In genomic region chr2:24814498-24814897, GRCh38 we compare ENCODE assay signal across 23 cellular contexts. TPM values are rescaled to one million over a fixed set of nuclear protein-coding genes. Genes with fewer than 3 reads are reported as not detected.
DNase-seq lines count a peak whose midpoint lies in the region; ATAC-seq, FAIRE-seq and TF ChIP-seq lines count a peak whose summit lies in the region.
"Had no signal": no experiment of that assay in that cellular context is flagged by ENCODE, and none has a peak within 500 bp of the region (broad histone marks: within the 10 kb centered on the region; RNA-seq: fewer than 3 reads in every experiment).

No MANE protein-coding gene starts in this region.

- WGBS in H1 (ENCODE audit: extremely low coverage in 1 of 2, insufficient coverage in 1 of 2, insufficient read length in 1 of 2, insufficient replicate concordance in 2 of 2, low coverage in 1 of 2, low lambda C conversion rate in 2 of 2, missing lambda C conversion rate in 1 of 2), 2 experiments, result 89% methylated on average over 4 of the region's 4 CpGs; no CpG with 5 or more reads in 1 of the 2 experiments

- no peak overlapping the region for H3K18ac ChIP-seq in H1 (ENCODE audit: extremely low read depth, low read length)

- no peak for ATAC-seq in activated CD8-positive, alpha-beta T cell treated with anti-CD3 and anti-CD28 coated beads, Interleukin-2, amount 10 ng/mL, durations not matched to agents 7 days and 5 days
- ATAC-seq in activated CD8-positive, alpha-beta T cell treated with anti-CD3 and anti-CD28 coated beads for 36 hours, result no peak
- ATAC-seq: HCT116 had no signal

- in situ Hi-C loops in HAP-1 (cut with MboI; ENCODE audit: low sequenced_read_pairs), result no loop called here

- TF ChIP-seq RAD21 in H1 (IDR thresholded peaks at IDR 0.05 in 1 of 2, conservative IDR thresholded peaks at IDR 0.05 in 1 of 2; ENCODE audit: low read depth in 2 of 2, low read length in 2 of 2), result no peak

- no peaks in the 10 kb centered on the region for H3K23me2 ChIP-seq in H1 (ENCODE audit: low read depth, low read length)

- no peak overlapping the region for H2BK5ac ChIP-seq in H1 (ENCODE audit: low read depth, low read length)

- no peak overlapping the region for H3K14ac ChIP-seq in H1 (ENCODE audit: insufficient read length)

- H3K9me3 ChIP-seq in H1 (ENCODE audit: insufficient read depth in 2 of 2, low read depth in 1 of 2, low read length in 1 of 2) (no peaks in the 10 kb centered on the region), HAP-1 (no peaks in the 10 kb centered on the region)
- H3K9me3 ChIP-seq: A549 had no signal

- CTCF ChIA-PET in activated CD8-positive, alpha-beta T cell treated with anti-CD3 and anti-CD28 coated beads, Interleukin-2, amount 10 ng/mL, durations not matched to agents 7 days and 5 days (lab: Charles Lee), result interaction anchor here (1.1 to 4.3 kb wide), 3 partner anchors 12 to 405 kb away, joined by 5 to 13 read pairs (median 5); no protein-coding TSS in a partner anchor
- CTCF ChIA-PET in activated CD8-positive, alpha-beta T cell treated with anti-CD3 and anti-CD28 coated beads for 36 hours (lab: Charles Lee), result interaction anchor here (2.3 to 5.1 kb wide), 2 partner anchors 12 to 405 kb away, joined by 11 to 26 read pairs; no protein-coding TSS in a partner anchor
- CTCF ChIA-PET in H1 (lab: Charles Lee; ENCODE audit: partially characterized antibody), result interaction anchor here (1.2 to 3.0 kb wide), 4 partner anchors 9 to 405 kb away, joined by 4 to 8 read pairs (median 4); no protein-coding TSS in a partner anchor
- CTCF ChIA-PET in activated naive CD4-positive, alpha-beta T cell treated with anti-CD3 and anti-CD28 coated beads, Interleukin-2, amount 10 ng/mL, durations not matched to agents 7 days and 5 days (lab: Charles Lee), result interaction anchor here (0.8 to 1.5 kb wide), 3 partner anchors 11 to 392 kb away, joined by 3 to 6 read pairs (median 4); no protein-coding TSS in a partner anchor

- H3K23ac ChIP-seq in H1 (ENCODE audit: insufficient read length), result no peak overlapping the region

- no peaks in the 10 kb centered on the region for H3K27me3 Mint-ChIP-seq in activated CD8-positive, alpha-beta T cell treated with anti-CD3 and anti-CD28 coated beads, Interleukin-2, amount 10 ng/mL, durations not matched to agents 7 days and 5 days (ENCODE audit: low read depth)
- no peaks in the 10 kb centered on the region for H3K27me3 Mint-ChIP-seq in activated CD8-positive, alpha-beta T cell treated with anti-CD3 and anti-CD28 coated beads for 36 hours
- H3K27me3 Mint-ChIP-seq in activated naive CD4-positive, alpha-beta T cell treated with anti-CD3 and anti-CD28 coated beads, Interleukin-2, amount 10 ng/mL, durations not matched to agents 7 days and 5 days, result no peaks in the 10 kb centered on the region
- H3K27me3 Mint-ChIP-seq: CD4-positive, alpha-beta memory T cell had no signal

- H3K4ac ChIP-seq in H1 (replicated peaks; ENCODE audit: insufficient read length, low read depth, low read length), result peak overlapping the region; percentile 14

- TF ChIP-seq EP300 in H1 (IDR thresholded peaks at IDR 0.05; ENCODE audit: borderline replicate concordance in 1 of 2, low read depth in 2 of 2, low read length in 2 of 2), result no peak

- no peak for FAIRE-seq in H1 (lab: Jason Lieb, UNC)
- FAIRE-seq: A549, GM12892, GM18507, H54, HepG2 had no signal

- H3K4me2 ChIP-seq in H1 (ENCODE audit: insufficient read depth in 1 of 2, low read depth in 2 of 2, low read length in 2 of 2), result no peak overlapping the region
- H3K4me2 ChIP-seq: A549 had no signal

- peaks cover 9% of the 10 kb centered on the region; the same call in 1 of the 2 replicates for H3K79me1 ChIP-seq in H1 (ENCODE audit: low read depth, low read length)

- H3K4me1 Mint-ChIP-seq in activated CD8-positive, alpha-beta T cell treated with anti-CD3 and anti-CD28 coated beads, Interleukin-2, amount 10 ng/mL, durations not matched to agents 7 days and 5 days (ENCODE audit: low read depth), result peaks cover 8% of the 10 kb centered on the region
- no peaks in the 10 kb centered on the region for H3K4me1 Mint-ChIP-seq in activated CD8-positive, alpha-beta T cell treated with anti-CD3 and anti-CD28 coated beads for 36 hours (ENCODE audit: low read depth)
- H3K4me1 Mint-ChIP-seq in activated naive CD4-positive, alpha-beta T cell treated with anti-CD3 and anti-CD28 coated beads, Interleukin-2, amount 10 ng/mL, durations not matched to agents 7 days and 5 days, result no peaks in the 10 kb centered on the region

- POLR2A ChIA-PET in activated CD8-positive, alpha-beta T cell treated with anti-CD3 and anti-CD28 coated beads, Interleukin-2, amount 10 ng/mL, durations not matched to agents 7 days and 5 days (lab: Charles Lee), result interaction anchor here (1.5 kb wide), 1 partner anchor 22 kb away, joined by 4 read pairs; the partner anchor contains the start of genes CENPO and PTRHD1
- POLR2A ChIA-PET in activated CD8-positive, alpha-beta T cell treated with anti-CD3 and anti-CD28 coated beads for 36 hours (lab: Charles Lee), result interaction anchor here (1.1 to 1.2 kb wide), 2 partner anchors 11 to 16 kb away, joined by 3 to 4 read pairs; no protein-coding TSS in a partner anchor
- POLR2A ChIA-PET in H1 (lab: Charles Lee; ENCODE audit: partially characterized antibody), result interaction anchor here (0.7 kb wide), 1 partner anchor 9 kb away, joined by 3 read pairs; no protein-coding TSS in a partner anchor

- no peak overlapping the region for H3K27ac Mint-ChIP-seq in activated CD8-positive, alpha-beta T cell treated with anti-CD3 and anti-CD28 coated beads, Interleukin-2, amount 10 ng/mL, durations not matched to agents 7 days and 5 days
- H3K27ac Mint-ChIP-seq in activated CD8-positive, alpha-beta T cell treated with anti-CD3 and anti-CD28 coated beads for 36 hours, result no peak overlapping the region
- no peak overlapping the region for H3K27ac Mint-ChIP-seq in activated naive CD4-positive, alpha-beta T cell treated with anti-CD3 and anti-CD28 coated beads, Interleukin-2, amount 10 ng/mL, durations not matched to agents 7 days and 5 days
- H3K27ac Mint-ChIP-seq: CD4-positive, alpha-beta memory T cell had no signal

- H3K9ac ChIP-seq in H1 (replicated peaks in 1 of 4; ENCODE audit: extremely low read depth in 1 of 4, low read depth in 3 of 4, low read length in 3 of 4), result no peak overlapping the region
- H3K9ac ChIP-seq: GM23248 had no signal

- no peak overlapping the region for H2BK12ac ChIP-seq in H1 (ENCODE audit: low read depth, low read length)

- no peaks in the 10 kb centered on the region for H3K9me3 Mint-ChIP-seq in activated CD8-positive, alpha-beta T cell treated with anti-CD3 and anti-CD28 coated beads, Interleukin-2, amount 10 ng/mL, durations not matched to agents 7 days and 5 days (ENCODE audit: insufficient read depth)
- H3K9me3 Mint-ChIP-seq in activated CD8-positive, alpha-beta T cell treated with anti-CD3 and anti-CD28 coated beads for 36 hours, result no peaks in the 10 kb centered on the region
- H3K9me3 Mint-ChIP-seq in activated naive CD4-positive, alpha-beta T cell treated with anti-CD3 and anti-CD28 coated beads, Interleukin-2, amount 10 ng/mL, durations not matched to agents 7 days and 5 days, result no peaks in the 10 kb centered on the region
- H3K9me3 Mint-ChIP-seq: CD14-positive monocyte; CD4-positive, alpha-beta memory T cell; HFFc6 had no signal

- peaks cover 0 to 51% of the 10 kb centered on the region in 2 experiments; a peak in 3 of 4 replicates for H3K79me2 ChIP-seq in H1 (ENCODE audit: control insufficient read depth in 1 of 2, insufficient read depth in 2 of 2, low read length in 2 of 2)

- no peak for TF ChIP-seq CTCF in activated CD8-positive, alpha-beta T cell treated with anti-CD3 and anti-CD28 coated beads for 36 hours (IDR thresholded peaks at IDR 0.05)
- TF ChIP-seq CTCF in VCaP (conservative IDR thresholded peaks at IDR 0.05) (no peak), H1 (IDR thresholded peaks at IDR 0.05; ENCODE audit: control extremely low read depth in 1 of 3, insufficient read depth in 1 of 3, low read depth in 1 of 3, low read length in 3 of 3) (no peak)

- peak overlapping the region; percentile 80 for H3K27ac ChIP-seq in VCaP
- no peak overlapping the region for H3K27ac ChIP-seq in H1 (ENCODE audit: low read depth, low read length)
- H3K27ac ChIP-seq: 22Rv1, A549, GM23248 had no signal

- H3K56ac ChIP-seq in H1 (replicated peaks; ENCODE audit: insufficient read length, low read depth, low read length), result no peak overlapping the region

- no peak overlapping the region for H2BK120ac ChIP-seq in H1 (replicated peaks; ENCODE audit: low read depth, low read length)

- no peak overlapping the region for H2AFZ ChIP-seq in H1 (ENCODE audit: low read length)
- H2AFZ ChIP-seq: GM23248 had no signal

- H2AK5ac ChIP-seq in H1 (ENCODE audit: low read depth, low read length), result no peak overlapping the region

- H4K91ac ChIP-seq in H1 (replicated peaks; ENCODE audit: insufficient read length, low read length), result no peak overlapping the region

- H2BK20ac ChIP-seq in H1 (ENCODE audit: low read length), result no peak overlapping the region

- intact Hi-C loops in activated CD8-positive, alpha-beta T cell treated with anti-CD3 and anti-CD28 coated beads for 36 hours (cut with micrococcal nuclease), result no loop called here

- H3K27me3 ChIP-seq in H1 (replicated peaks in 1 of 4; ENCODE audit: control insufficient read depth in 3 of 4, extremely low read depth in 1 of 4, insufficient read depth in 3 of 4, low read length in 3 of 4) (no peaks in the 10 kb centered on the region), HAP-1 (ENCODE audit: low read depth) (no peaks in the 10 kb centered on the region)

- H3K36me3 Mint-ChIP-seq in activated CD8-positive, alpha-beta T cell treated with anti-CD3 and anti-CD28 coated beads, Interleukin-2, amount 10 ng/mL, durations not matched to agents 7 days and 5 days (ENCODE audit: low read depth), result peaks cover 68% of the 10 kb centered on the region
- H3K36me3 Mint-ChIP-seq in activated CD8-positive, alpha-beta T cell treated with anti-CD3 and anti-CD28 coated beads for 36 hours (ENCODE audit: low read depth), result peaks cover 55% of the 10 kb centered on the region
- peaks cover 53% of the 10 kb centered on the region for H3K36me3 Mint-ChIP-seq in activated naive CD4-positive, alpha-beta T cell treated with anti-CD3 and anti-CD28 coated beads, Interleukin-2, amount 10 ng/mL, durations not matched to agents 7 days and 5 days

- no peak overlapping the region for H3K4me3 Mint-ChIP-seq in activated CD8-positive, alpha-beta T cell treated with anti-CD3 and anti-CD28 coated beads, Interleukin-2, amount 10 ng/mL, durations not matched to agents 7 days and 5 days
- no peak overlapping the region for H3K4me3 Mint-ChIP-seq in activated CD8-positive, alpha-beta T cell treated with anti-CD3 and anti-CD28 coated beads for 36 hours
- no peak overlapping the region for H3K4me3 Mint-ChIP-seq in activated naive CD4-positive, alpha-beta T cell treated with anti-CD3 and anti-CD28 coated beads, Interleukin-2, amount 10 ng/mL, durations not matched to agents 7 days and 5 days
- H3K4me3 Mint-ChIP-seq: CD14-positive monocyte, HFFc6 had no signal

- peak; percentile 13 for DNase-seq in activated CD8-positive, alpha-beta T cell treated with anti-CD3 and anti-CD28 coated beads, Interleukin-2, amount 10 ng/mL, durations not matched to agents 7 days and 5 days
- no peak for DNase-seq in activated CD8-positive, alpha-beta T cell treated with anti-CD3 and anti-CD28 coated beads for 36 hours
- peak in 1 of 2 experiments; percentile 4 for DNase-seq in H1 (ENCODE audit: low read depth in 1 of 2, low spot score in 2 of 2)
- DNase-seq in myocyte (ENCODE audit: low read depth), result peak; percentile 55
- no peak for DNase-seq in germinal center (ENCODE audit: low spot score)
- DNase-seq in HAP-1 (ENCODE audit: low spot score in 2 of 2), result no peak
- DNase-seq in activated naive CD4-positive, alpha-beta T cell treated with anti-CD3 and anti-CD28 coated beads, Interleukin-2, amount 10 ng/mL, durations not matched to agents 7 days and 5 days, result no peak
- DNase-seq: AML-193; CD4-positive, alpha-beta memory T cell; DMS153; DMS79; GDM1; GM23248; HFFc6 had no signal

- H3K4me3 ChIP-seq in H1 (ENCODE audit: extremely low read depth in 1 of 4, insufficient read depth in 2 of 4, low read depth in 3 of 4, low read length in 4 of 4), result no peak overlapping the region
- H3K4me3 ChIP-seq in HAP-1, result no peak overlapping the region
- H3K4me3 ChIP-seq: A549, GM23248 had no signal

- no peak overlapping the region for H4K8ac ChIP-seq in H1 (ENCODE audit: extremely low read depth, insufficient read depth, low read length)

- H4K20me1 ChIP-seq in H1 (replicated peaks in 1 of 2; ENCODE audit: control insufficient read depth in 1 of 2, insufficient read depth in 2 of 2, low read length in 2 of 2), result peaks cover 12 to 13% of the 10 kb centered on the region in 2 experiments

- no peak overlapping the region for H4K5ac ChIP-seq in H1 (ENCODE audit: insufficient read length, low read depth, low read length)

- H3K36me3 ChIP-seq in H1 (ENCODE audit: control insufficient read depth in 2 of 4, insufficient read depth in 4 of 4, low read length in 3 of 4), result peaks cover 19 to 54% (median 40%) of the 10 kb centered on the region in 4 experiments
- peaks cover 63% of the 10 kb centered on the region for H3K36me3 ChIP-seq in HAP-1 (replicated peaks)

- H3K4me1 ChIP-seq in H1 (replicated peaks in 1 of 4; ENCODE audit: control insufficient read depth in 3 of 4, insufficient read depth in 4 of 4, low read length in 3 of 4), result no peaks in the 10 kb centered on the region; a peak in 1 of 7 replicates
- no peaks in the 10 kb centered on the region for H3K4me1 ChIP-seq in HAP-1

- no peak overlapping the region for H2BK15ac ChIP-seq in H1 (ENCODE audit: low read length)

- no peak for TF ChIP-seq POLR2A in H1 (IDR thresholded peaks at IDR 0.05; ENCODE audit: control extremely low read depth in 1 of 2, low read depth in 2 of 2, low read length in 2 of 2)

RNA-seq across cellular contexts. Expression of gene CENPO, which starts 21.3 kb away (rescaled TPM):
- 10 to 100 TPM; 53.9 to 56.1 TPM for total RNA-seq in activated CD8-positive, alpha-beta T cell treated with anti-CD3 and anti-CD28 coated beads, Interleukin-2, amount 10 ng/mL, durations not matched to agents 7 days and 5 days
- total RNA-seq in activated CD8-positive, alpha-beta T cell treated with anti-CD3 and anti-CD28 coated beads for 36 hours, result 10 to 100 TPM; 40.7 to 41.9 TPM
- 46.3 and 47.0 TPM in 2 replicates for total RNA-seq in H1 (2021; fragmentation: NEBNext Ultra II Directional; extraction: Animal tissue kit (Norgen Biotek cat#: 25700))
- 34.4 and 36.1 TPM in 2 replicates for polyA plus RNA-seq in H1 (2011; rRNA removed)
- polyA plus RNA-seq in H1 (2011; cell fraction: cytosol; rRNA removed), result 40.9 TPM
- polyA plus RNA-seq in H1 (2011; cell fraction: nucleus; rRNA removed), result 61.8 TPM
- 34.0 to 45.9 TPM (median 38.7 TPM) in 4 replicates for polyA plus RNA-seq in H1 (2012, experiment 1 of 2)
- polyA plus RNA-seq in H1 (2012, experiment 2 of 2), result 25.7 TPM
- 24.5 TPM for polyA plus RNA-seq in H1 (2013, experiment 1 of 2)
- polyA plus RNA-seq in H1 (2013, experiment 2 of 2), result 24.1 TPM
- 82.8 and 83.4 TPM in 2 replicates for polyA minus RNA-seq in H1 (2011; rRNA and poly(A)+ RNA removed)
- 34.1 TPM for polyA minus RNA-seq in H1 (2011; cell fraction: cytosol; rRNA and poly(A)+ RNA removed)
- 86.2 TPM for polyA minus RNA-seq in H1 (2011; cell fraction: nucleus; rRNA and poly(A)+ RNA removed)
- total RNA-seq in myocyte, result 8.2 and 8.3 TPM in 2 replicates
- 7.2 TPM for polyA plus RNA-seq in myocyte (2012)

RNA-seq across cellular contexts. Expression of gene PTRHD1, which starts 21.3 kb away (rescaled TPM):
- 10 to 100 TPM; 28.9 to 32.9 TPM for total RNA-seq in activated CD8-positive, alpha-beta T cell treated with anti-CD3 and anti-CD28 coated beads, Interleukin-2, amount 10 ng/mL, durations not matched to agents 7 days and 5 days
- total RNA-seq in activated CD8-positive, alpha-beta T cell treated with anti-CD3 and anti-CD28 coated beads for 36 hours, result 10 to 100 TPM; 23.2 to 24.9 TPM
- total RNA-seq in H1 (2021; fragmentation: NEBNext Ultra II Directional; extraction: Animal tissue kit (Norgen Biotek cat#: 25700)), result 46.2 and 48.6 TPM in 2 replicates
- 91.9 and 101 TPM in 2 replicates for polyA plus RNA-seq in H1 (2011; rRNA removed)
- polyA plus RNA-seq in H1 (2011; cell fraction: cytosol; rRNA removed), result 80.9 TPM
- 58.7 TPM for polyA plus RNA-seq in H1 (2011; cell fraction: nucleus; rRNA removed)
- polyA plus RNA-seq in H1 (2012, experiment 1 of 2), result 72.5 to 81.1 TPM (median 75.3 TPM) in 4 replicates
- 52.9 TPM for polyA plus RNA-seq in H1 (2012, experiment 2 of 2)
- 89.7 TPM for polyA plus RNA-seq in H1 (2013, experiment 1 of 2)
- 84.1 TPM for polyA plus RNA-seq in H1 (2013, experiment 2 of 2)
- 18.9 and 21.6 TPM in 2 replicates for polyA minus RNA-seq in H1 (2011; rRNA and poly(A)+ RNA removed)
- polyA minus RNA-seq in H1 (2011; cell fraction: cytosol; rRNA and poly(A)+ RNA removed), result 12.1 TPM
- 22.8 TPM for polyA minus RNA-seq in H1 (2011; cell fraction: nucleus; rRNA and poly(A)+ RNA removed)
- total RNA-seq in myocyte, result 13.7 and 20.2 TPM in 2 replicates
- 38.0 TPM for polyA plus RNA-seq in myocyte (2012)

Comparison
In these comparisons a context has a peak if more than half of its experiments do, and no peak if none do; other contexts are left out.
1. DNase-seq: peak in activated CD8-positive, alpha-beta T cell treated with anti-CD3 and anti-CD28 coated beads, Interleukin-2, amount 10 ng/mL, durations not matched to agents 7 days and 5 days (single experiment) and myocyte (single experiment); none in activated CD8-positive, alpha-beta T cell treated with anti-CD3 and anti-CD28 coated beads for 36 hours (single experiment), germinal center (single experiment), HAP-1 (0 of 2) and activated naive CD4-positive, alpha-beta T cell treated with anti-CD3 and anti-CD28 coated beads, Interleukin-2, amount 10 ng/mL, durations not matched to agents 7 days and 5 days (single experiment).